Comparison of ENCODE assay signal across 1 cellular context in the genomic region with DNA sequence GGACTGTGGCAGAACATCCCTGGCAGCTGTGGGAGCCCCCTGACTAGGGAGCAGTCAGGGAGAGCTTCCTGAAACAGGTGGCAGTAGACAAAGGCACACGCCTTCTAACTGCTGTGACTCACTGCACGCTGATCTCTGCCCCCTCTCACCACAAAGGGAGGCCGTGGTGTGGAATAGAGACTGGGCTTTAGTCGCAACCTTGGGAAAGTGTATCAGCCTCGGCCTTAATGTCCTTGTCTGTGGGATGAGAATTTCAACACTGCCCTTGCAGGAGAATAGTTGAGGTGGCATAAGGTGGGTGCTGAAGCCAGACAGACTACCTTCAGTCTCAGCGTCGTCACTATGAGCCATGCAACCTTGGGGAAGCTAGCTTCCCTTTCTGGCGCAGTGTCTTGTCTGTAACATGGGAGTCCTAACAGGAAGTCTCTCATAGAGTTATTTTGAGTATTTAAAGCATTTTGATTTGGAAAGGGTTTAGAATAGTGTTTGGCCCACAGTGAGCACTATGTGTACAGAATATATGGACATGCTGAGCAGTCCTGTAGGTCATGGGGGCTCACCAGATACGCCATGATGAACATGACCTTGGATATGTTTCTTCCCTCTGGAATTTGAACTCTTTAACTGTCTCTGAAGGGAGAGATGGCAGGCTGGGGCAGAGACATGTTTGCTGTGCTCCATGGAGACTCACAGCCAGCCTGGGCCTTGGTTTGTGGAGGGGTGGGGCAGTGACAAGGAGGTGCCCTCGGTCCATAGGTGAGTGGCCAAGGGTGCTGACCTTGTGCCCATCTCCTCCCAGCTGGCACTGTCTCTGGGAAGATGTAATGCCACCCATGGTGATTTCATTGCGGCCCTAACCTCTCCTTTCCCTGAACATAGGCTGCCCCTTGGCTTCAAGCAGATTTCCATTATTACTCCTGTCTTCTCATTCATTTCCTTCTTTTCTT.
TF ChIP-seq lines count a peak whose summit lies in the region.

No MANE protein-coding gene starts in this region.

TF ChIP-seq in HepG2, 621 proteins besides CTCF, POLR2A, EP300 and RAD21 (continued from another document and continues in another):
- TF ChIP-seq, protein P1, sequence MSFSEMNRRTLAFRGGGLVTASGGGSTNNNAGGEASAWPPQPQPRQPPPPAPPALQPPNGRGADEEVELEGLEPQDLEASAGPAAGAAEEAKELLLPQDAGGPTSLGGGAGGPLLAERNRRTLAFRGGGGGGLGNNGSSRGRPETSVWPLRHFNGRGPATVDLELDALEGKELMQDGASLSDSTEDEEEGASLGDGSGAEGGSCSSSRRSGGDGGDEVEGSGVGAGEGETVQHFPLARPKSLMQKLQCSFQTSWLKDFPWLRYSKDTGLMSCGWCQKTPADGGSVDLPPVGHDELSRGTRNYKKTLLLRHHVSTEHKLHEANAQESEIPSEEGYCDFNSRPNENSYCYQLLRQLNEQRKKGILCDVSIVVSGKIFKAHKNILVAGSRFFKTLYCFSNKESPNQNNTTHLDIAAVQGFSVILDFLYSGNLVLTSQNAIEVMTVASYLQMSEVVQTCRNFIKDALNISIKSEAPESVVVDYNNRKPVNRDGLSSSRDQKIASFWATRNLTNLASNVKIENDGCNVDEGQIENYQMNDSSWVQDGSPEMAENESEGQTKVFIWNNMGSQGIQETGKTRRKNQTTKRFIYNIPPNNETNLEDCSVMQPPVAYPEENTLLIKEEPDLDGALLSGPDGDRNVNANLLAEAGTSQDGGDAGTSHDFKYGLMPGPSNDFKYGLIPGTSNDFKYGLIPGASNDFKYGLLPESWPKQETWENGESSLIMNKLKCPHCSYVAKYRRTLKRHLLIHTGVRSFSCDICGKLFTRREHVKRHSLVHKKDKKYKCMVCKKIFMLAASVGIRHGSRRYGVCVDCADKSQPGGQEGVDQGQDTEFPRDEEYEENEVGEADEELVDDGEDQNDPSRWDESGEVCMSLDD (CRISPR knock-in tag; IDR thresholded peaks at IDR 0.05; ENCODE audit: borderline replicate concordance), result no peak
- TF ChIP-seq XRCC5 (optimal IDR thresholded peaks at IDR 0.05; ENCODE audit: low read length) (no peak), ZNF883 (CRISPR knock-in tag; IDR thresholded peaks at IDR 0.05; ENCODE audit: not compliant biosample characterization) (no peak), PLRG1 (conservative IDR thresholded peaks at IDR 0.05) (no peak), ZNF567 (CRISPR knock-in tag; IDR thresholded peaks at IDR 0.05; ENCODE audit: borderline replicate concordance) (no peak), TCF7L2 (IDR thresholded peaks at IDR 0.05; ENCODE audit: low read depth, low read length) (no peak), SAP130 (CRISPR knock-in tag; IDR thresholded peaks at IDR 0.05; ENCODE audit: low read depth) (peak; percentile 69), AGO1 (IDR thresholded peaks at IDR 0.05; ENCODE audit: low read depth, low read length, poor library complexity, severe bottlenecking) (no peak), CBX2 (IDR thresholded peaks at IDR 0.05; ENCODE audit: low read depth, low read length) (no peak), CBX2 (CRISPR knock-in tag; IDR thresholded peaks at IDR 0.05; ENCODE audit: low read depth) (no peak), ZNF430 (CRISPR knock-in tag; IDR thresholded peaks at IDR 0.05) (no peak), ETV5 (CRISPR knock-in tag; IDR thresholded peaks at IDR 0.05; ENCODE audit: borderline replicate concordance) (peak; percentile 23; the same call in 1 of the 2 replicates), ZNF75D (CRISPR knock-in tag; IDR thresholded peaks at IDR 0.05; ENCODE audit: borderline replicate concordance) (no peak), PTBP1 (IDR thresholded peaks at IDR 0.05; ENCODE audit: low read depth, low read length, poor library complexity, severe bottlenecking) (no peak), HMG20A (CRISPR knock-in tag; IDR thresholded peaks at IDR 0.05; ENCODE audit: borderline replicate concordance) (peak; percentile 41; the same call in 1 of the 2 replicates), AGO2 (optimal IDR thresholded peaks at IDR 0.05; ENCODE audit: low read depth, low read length) (no peak), PCBP1 (IDR thresholded peaks at IDR 0.05; ENCODE audit: borderline replicate concordance, low read depth, low read length) (no peak), HNRNPH1 (optimal IDR thresholded peaks at IDR 0.05; ENCODE audit: low read depth, low read length) (no peak), ZNF335 (CRISPR knock-in tag; IDR thresholded peaks at IDR 0.05) (no peak), HNF4A (CRISPR knock-in tag; IDR thresholded peaks at IDR 0.05) (peak; percentile 69), TRIM24 (CRISPR knock-in tag; IDR thresholded peaks at IDR 0.05) (no peak), ZNF878 (CRISPR knock-in tag; IDR thresholded peaks at IDR 0.05) (no peak), ZNF333 (CRISPR knock-in tag; IDR thresholded peaks at IDR 0.05; ENCODE audit: borderline replicate concordance) (no peak), ZNF749 (CRISPR knock-in tag; IDR thresholded peaks at IDR 0.05; ENCODE audit: borderline replicate concordance) (no peak), POLR2AphosphoS5 (IDR thresholded peaks at IDR 0.05; ENCODE audit: low read depth, low read length) (no peak), ZMYM2 (CRISPR knock-in tag; IDR thresholded peaks at IDR 0.05) (no peak), ZNF572 (CRISPR knock-in tag; IDR thresholded peaks at IDR 0.05) (no peak), MEF2D (CRISPR knock-in tag; IDR thresholded peaks at IDR 0.05) (no peak), ZNF124 (CRISPR knock-in tag; IDR thresholded peaks at IDR 0.05) (no peak), GATAD2A (CRISPR knock-in tag; IDR thresholded peaks at IDR 0.05) (peak; percentile 55), ZNF552 (CRISPR knock-in tag; IDR thresholded peaks at IDR 0.05; ENCODE audit: borderline replicate concordance) (no peak), ZEB1 (IDR thresholded peaks at IDR 0.05; ENCODE audit: insufficient replicate concordance, low read depth) (no peak), SMAD1 (CRISPR knock-in tag; IDR thresholded peaks at IDR 0.05; ENCODE audit: borderline replicate concordance, low read depth) (no peak), XBP1 (CRISPR knock-in tag; IDR thresholded peaks at IDR 0.05) (no peak), ZFX (CRISPR knock-in tag; IDR thresholded peaks at IDR 0.05; ENCODE audit: low read depth) (peak; percentile 51), PHF5A (CRISPR knock-in tag; IDR thresholded peaks at IDR 0.05; ENCODE audit: low read depth, unreplicated experiment) (no peak), EHMT2 (IDR thresholded peaks at IDR 0.05; ENCODE audit: borderline replicate concordance, low read depth, low read length) (no peak), ZBTB21 (CRISPR knock-in tag; IDR thresholded peaks at IDR 0.05) (no peak), SRSF1 (optimal IDR thresholded peaks at IDR 0.05; ENCODE audit: low read depth, low read length) (no peak)
- TF ChIP-seq, protein P2, sequence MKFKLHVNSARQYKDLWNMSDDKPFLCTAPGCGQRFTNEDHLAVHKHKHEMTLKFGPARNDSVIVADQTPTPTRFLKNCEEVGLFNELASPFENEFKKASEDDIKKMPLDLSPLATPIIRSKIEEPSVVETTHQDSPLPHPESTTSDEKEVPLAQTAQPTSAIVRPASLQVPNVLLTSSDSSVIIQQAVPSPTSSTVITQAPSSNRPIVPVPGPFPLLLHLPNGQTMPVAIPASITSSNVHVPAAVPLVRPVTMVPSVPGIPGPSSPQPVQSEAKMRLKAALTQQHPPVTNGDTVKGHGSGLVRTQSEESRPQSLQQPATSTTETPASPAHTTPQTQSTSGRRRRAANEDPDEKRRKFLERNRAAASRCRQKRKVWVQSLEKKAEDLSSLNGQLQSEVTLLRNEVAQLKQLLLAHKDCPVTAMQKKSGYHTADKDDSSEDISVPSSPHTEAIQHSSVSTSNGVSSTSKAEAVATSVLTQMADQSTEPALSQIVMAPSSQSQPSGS (CRISPR knock-in tag; IDR thresholded peaks at IDR 0.05), result 0 out of 2 replicates have a peak, but pooled peaks have one; percentile 11
- TF ChIP-seq, protein P3, sequence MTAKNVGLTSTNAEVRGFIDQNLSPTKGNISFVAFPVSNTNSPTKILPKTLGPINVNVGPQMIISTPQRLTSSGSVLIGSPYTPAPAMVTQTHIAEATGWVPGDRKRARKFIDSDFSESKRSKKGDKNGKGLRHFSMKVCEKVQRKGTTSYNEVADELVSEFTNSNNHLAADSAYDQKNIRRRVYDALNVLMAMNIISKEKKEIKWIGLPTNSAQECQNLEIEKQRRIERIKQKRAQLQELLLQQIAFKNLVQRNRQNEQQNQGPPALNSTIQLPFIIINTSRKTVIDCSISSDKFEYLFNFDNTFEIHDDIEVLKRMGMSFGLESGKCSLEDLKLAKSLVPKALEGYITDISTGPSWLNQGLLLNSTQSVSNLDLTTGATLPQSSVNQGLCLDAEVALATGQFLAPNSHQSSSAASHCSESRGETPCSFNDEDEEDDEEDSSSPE (CRISPR knock-in tag; IDR thresholded peaks at IDR 0.05), result no peak
- TF ChIP-seq, protein P4, sequence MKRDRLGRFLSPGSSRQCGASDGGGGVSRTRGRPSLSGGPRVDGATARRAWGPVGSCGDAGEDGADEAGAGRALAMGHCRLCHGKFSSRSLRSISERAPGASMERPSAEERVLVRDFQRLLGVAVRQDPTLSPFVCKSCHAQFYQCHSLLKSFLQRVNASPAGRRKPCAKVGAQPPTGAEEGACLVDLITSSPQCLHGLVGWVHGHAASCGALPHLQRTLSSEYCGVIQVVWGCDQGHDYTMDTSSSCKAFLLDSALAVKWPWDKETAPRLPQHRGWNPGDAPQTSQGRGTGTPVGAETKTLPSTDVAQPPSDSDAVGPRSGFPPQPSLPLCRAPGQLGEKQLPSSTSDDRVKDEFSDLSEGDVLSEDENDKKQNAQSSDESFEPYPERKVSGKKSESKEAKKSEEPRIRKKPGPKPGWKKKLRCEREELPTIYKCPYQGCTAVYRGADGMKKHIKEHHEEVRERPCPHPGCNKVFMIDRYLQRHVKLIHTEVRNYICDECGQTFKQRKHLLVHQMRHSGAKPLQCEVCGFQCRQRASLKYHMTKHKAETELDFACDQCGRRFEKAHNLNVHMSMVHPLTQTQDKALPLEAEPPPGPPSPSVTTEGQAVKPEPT (CRISPR knock-in tag; IDR thresholded peaks at IDR 0.05; ENCODE audit: low read depth), result no peak
- TF ChIP-seq, protein P5, sequence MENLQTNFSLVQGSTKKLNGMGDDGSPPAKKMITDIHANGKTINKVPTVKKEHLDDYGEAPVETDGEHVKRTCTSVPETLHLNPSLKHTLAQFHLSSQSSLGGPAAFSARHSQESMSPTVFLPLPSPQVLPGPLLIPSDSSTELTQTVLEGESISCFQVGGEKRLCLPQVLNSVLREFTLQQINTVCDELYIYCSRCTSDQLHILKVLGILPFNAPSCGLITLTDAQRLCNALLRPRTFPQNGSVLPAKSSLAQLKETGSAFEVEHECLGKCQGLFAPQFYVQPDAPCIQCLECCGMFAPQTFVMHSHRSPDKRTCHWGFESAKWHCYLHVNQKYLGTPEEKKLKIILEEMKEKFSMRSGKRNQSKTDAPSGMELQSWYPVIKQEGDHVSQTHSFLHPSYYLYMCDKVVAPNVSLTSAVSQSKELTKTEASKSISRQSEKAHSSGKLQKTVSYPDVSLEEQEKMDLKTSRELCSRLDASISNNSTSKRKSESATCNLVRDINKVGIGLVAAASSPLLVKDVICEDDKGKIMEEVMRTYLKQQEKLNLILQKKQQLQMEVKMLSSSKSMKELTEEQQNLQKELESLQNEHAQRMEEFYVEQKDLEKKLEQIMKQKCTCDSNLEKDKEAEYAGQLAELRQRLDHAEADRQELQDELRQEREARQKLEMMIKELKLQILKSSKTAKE (CRISPR knock-in tag; IDR thresholded peaks at IDR 0.05; ENCODE audit: borderline replicate concordance), result peak; percentile 54; the same call in 1 of the 2 replicates
- TF ChIP-seq, protein P6, sequence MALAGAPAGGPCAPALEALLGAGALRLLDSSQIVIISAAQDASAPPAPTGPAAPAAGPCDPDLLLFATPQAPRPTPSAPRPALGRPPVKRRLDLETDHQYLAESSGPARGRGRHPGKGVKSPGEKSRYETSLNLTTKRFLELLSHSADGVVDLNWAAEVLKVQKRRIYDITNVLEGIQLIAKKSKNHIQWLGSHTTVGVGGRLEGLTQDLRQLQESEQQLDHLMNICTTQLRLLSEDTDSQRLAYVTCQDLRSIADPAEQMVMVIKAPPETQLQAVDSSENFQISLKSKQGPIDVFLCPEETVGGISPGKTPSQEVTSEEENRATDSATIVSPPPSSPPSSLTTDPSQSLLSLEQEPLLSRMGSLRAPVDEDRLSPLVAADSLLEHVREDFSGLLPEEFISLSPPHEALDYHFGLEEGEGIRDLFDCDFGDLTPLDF (CRISPR knock-in tag; IDR thresholded peaks at IDR 0.05), result no peak
- TF ChIP-seq, protein P7, sequence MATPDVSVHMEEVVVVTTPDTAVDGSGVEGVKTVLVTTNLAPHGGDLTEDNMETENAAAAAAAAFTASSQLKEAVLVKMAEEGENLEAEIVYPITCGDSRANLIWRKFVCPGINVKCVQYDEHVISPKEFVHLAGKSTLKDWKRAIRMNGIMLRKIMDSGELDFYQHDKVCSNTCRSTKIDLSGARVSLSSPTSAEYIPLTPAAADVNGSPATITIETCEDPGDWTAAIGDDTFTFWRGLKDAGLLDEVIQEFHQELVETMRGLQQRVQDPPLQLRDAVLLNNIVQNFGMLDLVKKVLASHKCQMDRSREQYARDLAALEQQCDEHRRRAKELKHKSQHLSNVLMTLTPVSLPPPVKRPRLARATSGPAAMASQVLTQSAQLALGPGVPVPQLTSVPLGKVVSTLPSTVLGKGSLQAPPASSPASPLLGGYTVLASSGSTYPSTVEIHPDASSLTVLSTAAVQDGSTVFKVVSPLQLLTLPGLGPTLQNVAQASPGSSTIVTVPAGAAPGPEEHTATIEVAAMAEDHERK (CRISPR knock-in tag; IDR thresholded peaks at IDR 0.05; ENCODE audit: low read depth), result no peak
- TF ChIP-seq, protein P8, sequence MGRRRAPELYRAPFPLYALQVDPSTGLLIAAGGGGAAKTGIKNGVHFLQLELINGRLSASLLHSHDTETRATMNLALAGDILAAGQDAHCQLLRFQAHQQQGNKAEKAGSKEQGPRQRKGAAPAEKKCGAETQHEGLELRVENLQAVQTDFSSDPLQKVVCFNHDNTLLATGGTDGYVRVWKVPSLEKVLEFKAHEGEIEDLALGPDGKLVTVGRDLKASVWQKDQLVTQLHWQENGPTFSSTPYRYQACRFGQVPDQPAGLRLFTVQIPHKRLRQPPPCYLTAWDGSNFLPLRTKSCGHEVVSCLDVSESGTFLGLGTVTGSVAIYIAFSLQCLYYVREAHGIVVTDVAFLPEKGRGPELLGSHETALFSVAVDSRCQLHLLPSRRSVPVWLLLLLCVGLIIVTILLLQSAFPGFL (CRISPR knock-in tag; IDR thresholded peaks at IDR 0.05), result no peak
- TF ChIP-seq, protein P9, sequence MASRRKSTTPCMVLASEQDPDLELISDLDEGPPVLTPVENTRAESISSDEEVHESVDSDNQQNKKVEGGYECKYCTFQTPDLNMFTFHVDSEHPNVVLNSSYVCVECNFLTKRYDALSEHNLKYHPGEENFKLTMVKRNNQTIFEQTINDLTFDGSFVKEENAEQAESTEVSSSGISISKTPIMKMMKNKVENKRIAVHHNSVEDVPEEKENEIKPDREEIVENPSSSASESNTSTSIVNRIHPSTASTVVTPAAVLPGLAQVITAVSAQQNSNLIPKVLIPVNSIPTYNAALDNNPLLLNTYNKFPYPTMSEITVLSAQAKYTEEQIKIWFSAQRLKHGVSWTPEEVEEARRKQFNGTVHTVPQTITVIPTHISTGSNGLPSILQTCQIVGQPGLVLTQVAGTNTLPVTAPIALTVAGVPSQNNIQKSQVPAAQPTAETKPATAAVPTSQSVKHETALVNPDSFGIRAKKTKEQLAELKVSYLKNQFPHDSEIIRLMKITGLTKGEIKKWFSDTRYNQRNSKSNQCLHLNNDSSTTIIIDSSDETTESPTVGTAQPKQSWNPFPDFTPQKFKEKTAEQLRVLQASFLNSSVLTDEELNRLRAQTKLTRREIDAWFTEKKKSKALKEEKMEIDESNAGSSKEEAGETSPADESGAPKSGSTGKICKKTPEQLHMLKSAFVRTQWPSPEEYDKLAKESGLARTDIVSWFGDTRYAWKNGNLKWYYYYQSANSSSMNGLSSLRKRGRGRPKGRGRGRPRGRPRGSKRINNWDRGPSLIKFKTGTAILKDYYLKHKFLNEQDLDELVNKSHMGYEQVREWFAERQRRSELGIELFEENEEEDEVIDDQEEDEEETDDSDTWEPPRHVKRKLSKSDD (CRISPR knock-in tag; IDR thresholded peaks at IDR 0.05; ENCODE audit: low read depth), result 0 out of 2 replicates have a peak, but pooled peaks have one; percentile 63
